In genomic region chr13:44930280-44930679, GRCh38 we compare ENCODE assay signal across 15 cellular contexts. TPM values are rescaled to one million over a fixed set of nuclear protein-coding genes. Genes with fewer than 3 reads are reported as not detected.
A peak's percentile ranks its signal among the peaks of the same experiment; 100 is the strongest.
DNase-seq lines count a peak whose midpoint lies in the region; ATAC-seq, FAIRE-seq and TF ChIP-seq lines count a peak whose summit lies in the region.
"Had no signal": no experiment of that assay in that cellular context is flagged by ENCODE, and none has a peak within 500 bp of the region (broad histone marks: within the 10 kb centered on the region; RNA-seq: fewer than 3 reads in every experiment).

No MANE protein-coding gene starts in this region.

- H3K4me3 Mint-ChIP-seq in glutamatergic neuron (ENCODE audit: unreplicated experiment) = peak overlapping the region; percentile 3
- H3K4me3 Mint-ChIP-seq: HFFc6 had no signal

- in situ Hi-C loops in HepG2 (cut with HindIII; ENCODE audit: extremely low pct_ligation_motif_present, low pct_unique_long_range_greater_than_20kb) = no loop called here
- in situ Hi-C loops in gastrocnemius medialis (cut with MboI; ENCODE audit: low sequenced_read_pairs in 4 of 4) = no loop called here

- H3K27ac ChIP-seq in HepG2 (ENCODE audit: extremely low read length, insufficient read depth, low read length) = no peak overlapping the region
- H3K27ac ChIP-seq in right lobe of liver = no peak overlapping the region
- peak overlapping the region; percentile 75 to 86 (median 82) for H3K27ac ChIP-seq in gastrocnemius medialis
- no peak overlapping the region for H3K27ac ChIP-seq in testis

- TF ChIP-seq POLR2A in HepG2 (IDR thresholded peaks at IDR 0.05; ENCODE audit: insufficient read depth in 1 of 2, low read depth in 2 of 2, low read length in 2 of 2) = no peak
- TF ChIP-seq POLR2A in right lobe of liver (IDR thresholded peaks at IDR 0.05) = no peak
- TF ChIP-seq POLR2A in gastrocnemius medialis (IDR thresholded peaks at IDR 0.05) = no peak
- TF ChIP-seq POLR2A in testis (IDR thresholded peaks at IDR 0.05) = no peak

- H3K27ac Mint-ChIP-seq in glutamatergic neuron (ENCODE audit: unreplicated experiment) = peak overlapping the region; percentile 92

- H4K20me1 ChIP-seq in HepG2 (ENCODE audit: insufficient read depth, low read length) = no peaks in the 10 kb centered on the region
- H4K20me1 ChIP-seq: BLaER1 treated with 17β-estradiol and CSF1 and Interleukin-3, amounts not matched to agents 10 nM and 100 nM had no signal

- H3K9ac ChIP-seq in HepG2 (ENCODE audit: insufficient read depth, low read depth, low read length) = no peak overlapping the region

- DNase-seq in HepG2 (ENCODE audit: low spot score) (no peak), right lobe of liver (no peak), glutamatergic neuron (no peak), gastrocnemius medialis (no peak), testis (no peak), NCI-H774 (lab: John Stamatoyannopoulos, UW) (no peak), HT-29 (ENCODE audit: low spot score) (no peak)
- DNase-seq: 8988T, GF-D8, HFFc6, MG63, NCI-H1105, NCI-H187 treated with DMSO at 0.1 percent for 48 hours had no signal

- no TSS peak for BruUV-seq in HepG2 (replicated peaks; lab: Mats Ljungman, UMichigan)

- H3K79me2 ChIP-seq in HepG2 (ENCODE audit: insufficient read depth, low read length) = no peaks in the 10 kb centered on the region

- H3K4me2 ChIP-seq in HepG2 (ENCODE audit: low read depth, low read length) = no peak overlapping the region

- H2AFZ ChIP-seq in HepG2 (ENCODE audit: low read length) = no peak overlapping the region

- peak; percentile 43; the same call in 2 of the 3 replicates for ATAC-seq in HepG2
- no peak for ATAC-seq in right lobe of liver
- ATAC-seq in gastrocnemius medialis = no peak
- no peak for ATAC-seq in GM18517 (IDR thresholded peaks at IDR 0.05; ENCODE audit: unreplicated experiment)

- 90% methylated on average over 3 of the region's 3 CpGs for WGBS in HepG2 (ENCODE audit: low lambda C conversion rate)
- 80% methylated on average over 2 of the region's 3 CpGs for WGBS in right lobe of liver (ENCODE audit: insufficient coverage, low coverage, low lambda C conversion rate, missing lambda C conversion rate)
- WGBS in testis, 2 donors = 83 to 92% methylated on average over 3 of the region's 3 CpGs

- peaks cover 4% of the 10 kb centered on the region for H3K9me3 Mint-ChIP-seq in glutamatergic neuron (ENCODE audit: unreplicated experiment)
- H3K9me3 Mint-ChIP-seq: HFFc6 had no signal

- peaks cover 8% of the 10 kb centered on the region for H3K27me3 Mint-ChIP-seq in glutamatergic neuron (ENCODE audit: unreplicated experiment)

- H3K36me3 ChIP-seq in HepG2 (replicated peaks in 1 of 2; ENCODE audit: control insufficient read depth in 1 of 2, insufficient read depth in 2 of 2, low read length in 2 of 2) = no peaks in the 10 kb centered on the region
- H3K36me3 ChIP-seq in right lobe of liver = no peaks in the 10 kb centered on the region
- H3K36me3 ChIP-seq in gastrocnemius medialis = no peaks in the 10 kb centered on the region
- no peaks in the 10 kb centered on the region for H3K36me3 ChIP-seq in testis (ENCODE audit: low read depth, missing control alignments)
- H3K36me3 ChIP-seq: BLaER1 treated with 17β-estradiol and CSF1 and Interleukin-3, amounts not matched to agents 10 nM and 100 nM; MG63 had no signal

- intact Hi-C loops in HepG2 (cut with micrococcal nuclease; ENCODE audit: unreplicated experiment) = no loop called here
- intact Hi-C loops in right lobe of liver (cut with DNase I) = no loop called here
- intact Hi-C loops in gastrocnemius medialis (cut with DNase I; ENCODE audit: low total_unique reads) = loop anchor here (2.0 kb wide), 1 partner anchor 59 kb away; no protein-coding TSS in a partner anchor
- intact Hi-C loops in testis (cut with DNase I; ENCODE audit: low total_unique reads) = no loop called here

- TF ChIP-seq CTCF in HepG2 (CRISPR knock-in tag; IDR thresholded peaks at IDR 0.05) (no peak), right lobe of liver (IDR thresholded peaks at IDR 0.05) (no peak), glutamatergic neuron (IDR thresholded peaks at IDR 0.05; ENCODE audit: partially characterized antibody, unreplicated experiment) (no peak), gastrocnemius medialis (IDR thresholded peaks at IDR 0.05 in 4 of 5, conservative IDR thresholded peaks at IDR 0.05 in 1 of 5) (no peak), testis (IDR thresholded peaks at IDR 0.05) (no peak)

- no peaks in the 10 kb centered on the region for H3K36me3 Mint-ChIP-seq in glutamatergic neuron (ENCODE audit: unreplicated experiment)

- POLR2A ChIA-PET in HepG2 (lab: Yijun Ruan, JAX) = no interaction called here

- FAIRE-seq in HepG2 (lab: Jason Lieb, UNC) = no peak

- H3K27me3 ChIP-seq in HepG2 (ENCODE audit: control insufficient read depth in 1 of 2, insufficient read depth in 2 of 2, low read length in 2 of 2) = no peaks in the 10 kb centered on the region; a peak in 1 of 5 replicates
- H3K27me3 ChIP-seq in right lobe of liver = no peaks in the 10 kb centered on the region
- H3K27me3 ChIP-seq in gastrocnemius medialis = no peaks in the 10 kb centered on the region
- H3K27me3 ChIP-seq in testis = no peaks in the 10 kb centered on the region
- H3K27me3 ChIP-seq: BLaER1 treated with 17β-estradiol and CSF1 and Interleukin-3, amounts not matched to agents 10 nM and 100 nM; MG63 had no signal

- peaks cover 36% of the 10 kb centered on the region for H3K4me1 Mint-ChIP-seq in glutamatergic neuron (ENCODE audit: low read depth, unreplicated experiment)

- H3K4me1 ChIP-seq in HepG2 (ENCODE audit: insufficient read depth, low read length) (no peaks in the 10 kb centered on the region), right lobe of liver (no peaks in the 10 kb centered on the region), gastrocnemius medialis (peaks cover 39 to 49% of the 10 kb centered on the region in 2 donors), testis (peaks cover 8% of the 10 kb centered on the region)

- H3K9me3 ChIP-seq in HepG2 (ENCODE audit: low read length) (no peaks in the 10 kb centered on the region), right lobe of liver (no peaks in the 10 kb centered on the region), gastrocnemius medialis (no peaks in the 10 kb centered on the region), testis (no peaks in the 10 kb centered on the region)
- H3K9me3 ChIP-seq: BLaER1 treated with 17β-estradiol and CSF1 and Interleukin-3, amounts not matched to agents 10 nM and 100 nM; MG63 had no signal

- no peak for TF ChIP-seq RAD21 in HepG2 (CRISPR knock-in tag; IDR thresholded peaks at IDR 0.05)

- TF ChIP-seq EP300 in HepG2 (IDR thresholded peaks at IDR 0.05; ENCODE audit: low read depth in 2 of 2, low read length in 2 of 2) = no peak
- no peak for TF ChIP-seq EP300 in HepG2 (CRISPR knock-in tag; IDR thresholded peaks at IDR 0.05; ENCODE audit: borderline replicate concordance)

- CTCF ChIA-PET in HepG2 (lab: Yijun Ruan, JAX; ENCODE audit: low intra/inter-chr PET ratio, low total read pairs) = no interaction called here

- H3K4me3 ChIP-seq in HepG2 (replicated peaks in 1 of 3; ENCODE audit: insufficient read depth in 1 of 3, low read depth in 2 of 3, low read length in 3 of 3) = no peak overlapping the region
- H3K4me3 ChIP-seq in right lobe of liver = no peak overlapping the region
- no peak overlapping the region for H3K4me3 ChIP-seq in gastrocnemius medialis
- H3K4me3 ChIP-seq in testis = no peak overlapping the region
- H3K4me3 ChIP-seq: BLaER1 treated with 17β-estradiol and CSF1 and Interleukin-3, amounts not matched to agents 10 nM and 100 nM; MG63 had no signal

RNA-seq across cellular contexts. Expression of gene NUFIP1, which starts 59.0 kb away (rescaled TPM):
- 10.3 and 12.0 TPM in 2 replicates for total RNA-seq in HepG2 (2016; rRNA removed; fragmentation: Illumina TruSeq; extraction: Trizol)
- 3.4 and 3.8 TPM in 2 replicates for total RNA-seq in HepG2 (2016; cell fraction: cytosol; rRNA removed; fragmentation: Illumina TruSeq; extraction: Trizol; ENCODE audit: low read depth)
- total RNA-seq in HepG2 (2016; cell fraction: insoluble cytoplasmic fraction; rRNA removed; fragmentation: Illumina TruSeq; extraction: Trizol) = 9.8 and 11.4 TPM in 2 replicates
- 5.0 and 5.9 TPM in 2 replicates for total RNA-seq in HepG2 (2016; cell fraction: membrane; rRNA removed; fragmentation: Illumina TruSeq; extraction: Trizol)
- total RNA-seq in HepG2 (2016; cell fraction: nucleus; rRNA removed; fragmentation: Illumina TruSeq; extraction: Trizol) = 7.4 and 8.7 TPM in 2 replicates
- 1.4 and 1.9 TPM in 2 replicates for polyA plus RNA-seq in HepG2 (2011; rRNA removed)
- 1.5 and 1.7 TPM in 2 replicates for polyA plus RNA-seq in HepG2 (2011; cell fraction: cytosol; rRNA removed)
- polyA plus RNA-seq in HepG2 (2011; cell fraction: nucleus; rRNA removed) = 1.9 and 2.8 TPM in 2 replicates
- polyA plus RNA-seq in HepG2 (2012) = 5.4 and 7.3 TPM in 2 replicates
- 1.2 and 1.3 TPM in 2 replicates for polyA plus RNA-seq in HepG2 (2016; cell fraction: cytosol; fragmentation: Illumina TruSeq; extraction: Trizol; ENCODE audit: low read depth)
- polyA plus RNA-seq in HepG2 (2016; cell fraction: insoluble cytoplasmic fraction; fragmentation: Illumina TruSeq; extraction: Trizol; ENCODE audit: low read depth) = 11.9 and 12.5 TPM in 2 replicates
- 2.1 and 2.5 TPM in 2 replicates for polyA plus RNA-seq in HepG2 (2016; cell fraction: membrane; fragmentation: Illumina TruSeq; extraction: Trizol; ENCODE audit: low read depth)
- polyA plus RNA-seq in HepG2 (2016; cell fraction: nucleus; fragmentation: Illumina TruSeq; extraction: Trizol; ENCODE audit: insufficient read depth, low read depth) = 8.4 and 8.6 TPM in 2 replicates
- 1.1 and 2.5 TPM in 2 replicates for polyA minus RNA-seq in HepG2 (2011; rRNA and poly(A)+ RNA removed; ENCODE audit: low replicate concordance)
- polyA minus RNA-seq in HepG2 (2011; cell fraction: cytosol; rRNA and poly(A)+ RNA removed) = 2.8 and 2.9 TPM in 2 replicates
- polyA minus RNA-seq in HepG2 (2011; cell fraction: nucleus; rRNA and poly(A)+ RNA removed) = 4.6 and 5.1 TPM in 2 replicates
- total RNA-seq in right lobe of liver = 1 to 10 TPM; 1.1 to 2.3 (median 2.0) TPM
- 5.7 TPM for total RNA-seq in glutamatergic neuron (ENCODE audit: unreplicated experiment)
- 1 to 10 TPM; 3.4 to 5.3 (median 4.5) TPM for total RNA-seq in gastrocnemius medialis
- total RNA-seq in testis = 1 to 10 TPM; 7.6 to 8.3 TPM
- polyA plus RNA-seq in testis (ENCODE audit: insufficient read depth, low read depth, low replicate concordance) = 7.9 TPM
- 2.3 and 3.7 TPM in 2 replicates for total RNA-seq in HT-29 (2014; rRNA removed; shearing (Covaris generic))

RNA-seq across cellular contexts. Expression of gene GPALPP1, which starts 59.1 kb away (rescaled TPM):
- total RNA-seq in HepG2 (2016; rRNA removed; fragmentation: Illumina TruSeq; extraction: Trizol) (23.1 and 34.2 TPM in 2 replicates), right lobe of liver (1 to 10 TPM; 6.8 to 10.0 (median 8.4) TPM), glutamatergic neuron (ENCODE audit: unreplicated experiment) (27.7 TPM), gastrocnemius medialis (10 to 100 TPM in 2 of 4 donors, 1 to 10 TPM in 2; 6.4 to 16.2 (median 9.6) TPM), testis (10 to 100 TPM; 33.8 to 41.3 TPM)
- total RNA-seq in HepG2 (2016; cell fraction: cytosol; rRNA removed; fragmentation: Illumina TruSeq; extraction: Trizol; ENCODE audit: low read depth) = 8.3 and 11.5 TPM in 2 replicates
- total RNA-seq in HepG2 (2016; cell fraction: insoluble cytoplasmic fraction; rRNA removed; fragmentation: Illumina TruSeq; extraction: Trizol) = 23.6 and 33.9 TPM in 2 replicates
- total RNA-seq in HepG2 (2016; cell fraction: membrane; rRNA removed; fragmentation: Illumina TruSeq; extraction: Trizol) = 8.1 and 10.4 TPM in 2 replicates
- 18.5 and 21.7 TPM in 2 replicates for total RNA-seq in HepG2 (2016; cell fraction: nucleus; rRNA removed; fragmentation: Illumina TruSeq; extraction: Trizol)
- polyA plus RNA-seq in HepG2 (2011; rRNA removed) (12.1 and 13.8 TPM in 2 replicates), testis (ENCODE audit: insufficient read depth, low read depth, low replicate concordance) (18.3 TPM)
- 4.9 and 6.4 TPM in 2 replicates for polyA plus RNA-seq in HepG2 (2011; cell fraction: cytosol; rRNA removed)
- 16.6 and 17.5 TPM in 2 replicates for polyA plus RNA-seq in HepG2 (2011; cell fraction: nucleus; rRNA removed)
- 13.0 and 15.0 TPM in 2 replicates for polyA plus RNA-seq in HepG2 (2012)
- 1.3 and 2.6 TPM in 2 replicates for polyA plus RNA-seq in HepG2 (2016; cell fraction: cytosol; fragmentation: Illumina TruSeq; extraction: Trizol; ENCODE audit: low read depth)
- polyA plus RNA-seq in HepG2 (2016; cell fraction: insoluble cytoplasmic fraction; fragmentation: Illumina TruSeq; extraction: Trizol; ENCODE audit: low read depth) = 26.5 and 26.8 TPM in 2 replicates
- polyA plus RNA-seq in HepG2 (2016; cell fraction: membrane; fragmentation: Illumina TruSeq; extraction: Trizol; ENCODE audit: low read depth) = 3.3 and 3.6 TPM in 2 replicates
- polyA plus RNA-seq in HepG2 (2016; cell fraction: nucleus; fragmentation: Illumina TruSeq; extraction: Trizol; ENCODE audit: insufficient read depth, low read depth) = 19.7 and 23.2 TPM in 2 replicates
- polyA minus RNA-seq in HepG2 (2011; rRNA and poly(A)+ RNA removed; ENCODE audit: low replicate concordance) = 13.5 and 19.1 TPM in 2 replicates
- polyA minus RNA-seq in HepG2 (2011; cell fraction: cytosol; rRNA and poly(A)+ RNA removed) = 10.3 and 11.6 TPM in 2 replicates
- polyA minus RNA-seq in HepG2 (2011; cell fraction: nucleus; rRNA and poly(A)+ RNA removed) = 49.1 and 49.7 TPM in 2 replicates
- total RNA-seq in HT-29 (2014; rRNA removed; shearing (Covaris generic)) = 28.2 and 33.1 TPM in 2 replicates

Comparison
In these comparisons a context has a peak if more than half of its experiments do, and no peak if none do; other contexts are left out.
1. H3K27ac ChIP-seq: peak in gastrocnemius medialis (4 of 4); none in HepG2 (single experiment), right lobe of liver (0 of 3) and testis (0 of 2).